ENCODE assay signal across 8 cellular contexts in the genomic region with DNA sequence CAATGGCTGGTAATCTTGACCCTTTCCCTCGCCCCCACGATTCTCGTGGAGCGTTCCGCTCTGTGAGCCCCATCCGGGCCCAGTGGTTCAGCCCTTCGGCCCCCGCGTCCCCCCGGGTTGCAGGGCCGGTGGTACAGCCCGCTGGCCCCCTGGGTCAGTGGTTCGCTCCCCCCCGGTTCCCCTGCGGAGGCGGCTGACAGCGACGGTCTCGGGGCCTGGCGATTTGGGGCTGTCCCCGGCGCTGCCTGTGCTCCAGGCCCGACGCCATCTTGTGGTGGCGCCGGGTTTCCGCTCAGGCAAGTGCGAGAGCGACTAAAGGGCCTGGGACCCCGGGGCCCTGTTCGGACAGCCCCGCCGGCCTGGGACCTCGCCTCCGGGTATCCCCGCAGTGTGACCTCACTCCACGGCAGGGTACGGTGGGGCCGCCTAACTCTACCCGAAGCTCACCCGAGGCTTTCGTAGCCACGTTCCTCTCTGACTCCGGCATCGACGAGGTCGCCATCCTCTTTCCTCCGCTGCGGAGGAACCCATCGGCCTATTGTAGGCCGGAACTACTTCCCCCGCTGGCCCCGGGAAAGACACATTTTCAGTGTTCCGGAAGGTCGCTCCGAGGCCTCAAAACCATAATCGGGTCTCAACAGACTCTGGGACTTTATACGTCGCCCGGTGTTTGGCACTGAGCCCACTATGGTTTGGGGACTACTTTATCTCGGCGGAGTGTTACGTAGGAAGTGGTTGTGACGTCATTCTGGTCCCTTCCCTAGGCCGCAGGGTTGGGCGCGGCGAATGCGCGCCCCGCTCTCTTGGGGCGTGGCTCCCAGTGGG. TPM values are rescaled to one million over a fixed set of nuclear protein-coding genes. Genes with fewer than 3 reads are reported as not detected.
DNase-seq lines count a peak whose midpoint lies in the region; ATAC-seq and TF ChIP-seq lines count a peak whose summit lies in the region.

A gene with protein sequence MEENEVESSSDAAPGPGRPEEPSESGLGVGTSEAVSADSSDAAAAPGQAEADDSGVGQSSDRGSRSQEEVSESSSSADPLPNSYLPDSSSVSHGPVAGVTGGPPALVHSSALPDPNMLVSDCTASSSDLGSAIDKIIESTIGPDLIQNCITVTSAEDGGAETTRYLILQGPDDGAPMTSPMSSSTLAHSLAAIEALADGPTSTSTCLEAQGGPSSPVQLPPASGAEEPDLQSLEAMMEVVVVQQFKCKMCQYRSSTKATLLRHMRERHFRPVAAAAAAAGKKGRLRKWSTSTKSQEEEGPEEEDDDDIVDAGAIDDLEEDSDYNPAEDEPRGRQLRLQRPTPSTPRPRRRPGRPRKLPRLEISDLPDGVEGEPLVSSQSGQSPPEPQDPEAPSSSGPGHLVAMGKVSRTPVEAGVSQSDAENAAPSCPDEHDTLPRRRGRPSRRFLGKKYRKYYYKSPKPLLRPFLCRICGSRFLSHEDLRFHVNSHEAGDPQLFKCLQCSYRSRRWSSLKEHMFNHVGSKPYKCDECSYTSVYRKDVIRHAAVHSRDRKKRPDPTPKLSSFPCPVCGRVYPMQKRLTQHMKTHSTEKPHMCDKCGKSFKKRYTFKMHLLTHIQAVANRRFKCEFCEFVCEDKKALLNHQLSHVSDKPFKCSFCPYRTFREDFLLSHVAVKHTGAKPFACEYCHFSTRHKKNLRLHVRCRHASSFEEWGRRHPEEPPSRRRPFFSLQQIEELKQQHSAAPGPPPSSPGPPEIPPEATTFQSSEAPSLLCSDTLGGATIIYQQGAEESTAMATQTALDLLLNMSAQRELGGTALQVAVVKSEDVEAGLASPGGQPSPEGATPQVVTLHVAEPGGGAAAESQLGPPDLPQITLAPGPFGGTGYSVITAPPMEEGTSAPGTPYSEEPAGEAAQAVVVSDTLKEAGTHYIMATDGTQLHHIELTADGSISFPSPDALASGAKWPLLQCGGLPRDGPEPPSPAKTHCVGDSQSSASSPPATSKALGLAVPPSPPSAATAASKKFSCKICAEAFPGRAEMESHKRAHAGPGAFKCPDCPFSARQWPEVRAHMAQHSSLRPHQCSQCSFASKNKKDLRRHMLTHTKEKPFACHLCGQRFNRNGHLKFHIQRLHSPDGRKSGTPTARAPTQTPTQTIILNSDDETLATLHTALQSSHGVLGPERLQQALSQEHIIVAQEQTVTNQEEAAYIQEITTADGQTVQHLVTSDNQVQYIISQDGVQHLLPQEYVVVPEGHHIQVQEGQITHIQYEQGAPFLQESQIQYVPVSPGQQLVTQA (N-terminal part only) (minus strand): TSS at position 529 of the 825 bp plus-strand sequence. CDS start 793 bp downstream, outside the sequence.

- H4K20me1 ChIP-seq in BLaER1: peaks cover 19% of the 10 kb centered on the region

- peak; percentile 74 for ATAC-seq in HG03460 (IDR thresholded peaks at IDR 0.05; ENCODE audit: unreplicated experiment)

- H3K27me3 ChIP-seq in BLaER1: no peaks in the 10 kb centered on the region
- no peaks in the 10 kb centered on the region for H3K27me3 ChIP-seq in colonic mucosa
- no peaks in the 10 kb centered on the region for H3K27me3 ChIP-seq in layer of hippocampus (ENCODE audit: control insufficient read depth, insufficient read depth, low read length)

- intact Hi-C loops in colonic mucosa (cut with DNase I): no loop called here

- H3K9me3 ChIP-seq in BLaER1 (no peaks in the 10 kb centered on the region), colonic mucosa (no peaks in the 10 kb centered on the region)

- peaks cover 29% of the 10 kb centered on the region for H3K36me3 ChIP-seq in BLaER1
- H3K36me3 ChIP-seq in colonic mucosa: no peaks in the 10 kb centered on the region

- peak within 1 kb of the TSS; percentile 97 for H3K4me2 ChIP-seq in BLaER1

- H3K9ac ChIP-seq in BLaER1 (peak within 1 kb of the TSS; percentile 100), colonic mucosa (ENCODE audit: low read depth in 2 of 2, low read length in 2 of 2) (peak within 1 kb of the TSS; percentile 88 to 93)

- DNase-seq in GM19240 (ENCODE audit: insufficient read length, low spot score) (peak; percentile 88), NCI-H526 (lab: John Stamatoyannopoulos, UW) (peak; percentile 94 to 98), colonic mucosa (peak; percentile 94)
- peak; percentile 96 for DNase-seq in activated CD4-positive, alpha-beta T cell treated with anti-CD3 and anti-CD28 coated beads for 48 hours
- DNase-seq in stimulated activated CD4-positive, alpha-beta T cell treated with anti-CD3 and anti-CD28 coated beads, Interleukin-1b, Interleukin-23, amount 100 ng/mL, for 4 hours (ENCODE audit: low read depth in 2 of 2): peak; percentile 92 to 94

- H3K27ac ChIP-seq in BLaER1 (peak within 1 kb of the TSS; percentile 100), colonic mucosa (peak within 1 kb of the TSS; percentile 97), layer of hippocampus (ENCODE audit: low read depth, low read length) (peak within 1 kb of the TSS; percentile 100)

- peak; percentile 31 for TF ChIP-seq CTCF in colonic mucosa (IDR thresholded peaks at IDR 0.05)

- H3K4me3 ChIP-seq in BLaER1 (peak within 1 kb of the TSS; percentile 85), colonic mucosa (peak within 1 kb of the TSS; percentile 96)

- peaks cover 33% of the 10 kb centered on the region for H3K4me1 ChIP-seq in BLaER1
- H3K4me1 ChIP-seq in colonic mucosa: peaks cover 8% of the 10 kb centered on the region

RNA-seq across cellular contexts. Expression of the gene that starts here (rescaled TPM):
- total RNA-seq in colonic mucosa: 10 to 100 TPM; 11.3 to 22.1 TPM

Comparison
In these comparisons a context has a peak if more than half of its experiments do, and no peak if none do; other contexts are left out.
1. Peak in every context shown above with its lines: DNase-seq, ATAC-seq, H3K4me3 ChIP-seq and H3K27ac ChIP-seq.